Comparison of ENCODE assay signal across 19 cellular contexts in the genomic region with DNA sequence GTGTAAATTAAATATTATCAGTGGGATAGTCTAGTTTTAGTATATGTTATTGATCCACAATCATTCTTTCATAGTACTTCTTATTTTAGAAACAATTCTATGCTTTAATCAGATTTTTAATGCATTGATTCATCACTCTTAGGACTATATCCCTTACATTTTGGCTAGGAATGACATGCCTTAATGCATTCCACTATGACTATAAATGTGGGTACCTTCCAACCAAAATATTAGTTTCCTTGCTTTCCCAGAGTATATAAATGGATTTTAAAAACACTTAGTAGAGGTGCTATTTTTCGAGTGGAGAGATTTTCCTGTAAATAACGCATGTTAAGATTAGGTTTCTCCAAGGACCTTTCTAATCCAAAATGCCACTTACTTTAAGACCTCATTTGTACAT.
"Had no signal": no experiment of that assay in that cellular context is flagged by ENCODE, and none has a peak within 500 bp of the region (broad histone marks: within the 10 kb centered on the region; RNA-seq: fewer than 3 reads in every experiment).

No MANE protein-coding gene starts in this region.

- H3K36me3 ChIP-seq: esophagus squamous epithelium, gastroesophageal sphincter, heart left ventricle, left ventricle myocardium inferior had no signal

- H3K27ac ChIP-seq: esophagus squamous epithelium, gastroesophageal sphincter, heart left ventricle, left ventricle myocardium inferior, skin epidermis, VCaP had no signal

- ATAC-seq: activated T-cell treated with anti-CD3 and anti-CD28 coated beads, Interleukin-2, amount 50 U/mL, for 72 hours; gastroesophageal sphincter; heart left ventricle; stimulated activated naive CD8-positive, alpha-beta T cell treated with anti-CD3 and anti-CD28 coated beads, Interleukin-15, Interleukin-2, amounts not matched to agents 100 U/mL and 50 U/mL, for 24 hours had no signal

- H3K27me3 ChIP-seq: esophagus squamous epithelium, gastroesophageal sphincter, heart left ventricle had no signal

- H3K4me1 ChIP-seq: gastroesophageal sphincter, left ventricle myocardium inferior had no signal

- H3K9me3 ChIP-seq: esophagus squamous epithelium, gastroesophageal sphincter, heart left ventricle, left ventricle myocardium inferior had no signal

- H3K4me3 ChIP-seq: esophagus squamous epithelium, gastroesophageal sphincter, heart left ventricle, left ventricle myocardium inferior, skin epidermis had no signal

- DNase-seq: activated CD4-positive, alpha-beta T cell treated with anti-CD3 and anti-CD28 coated beads for 1 hour; activated effector memory CD4-positive, alpha-beta T cell treated with anti-CD3 and anti-CD28 coated beads, Interleukin-2, amount 50 U/mL, for 16 hours; activated naive CD4-positive, alpha-beta T cell treated with anti-CD3 and anti-CD28 coated beads, Interleukin-2, amount 50 U/mL, for 16 hours; activated T-cell treated with anti-CD3 and anti-CD28 coated beads, Interleukin-2, amount 50 U/mL, for 72 hours; dermis blood vessel endothelial cell; effector memory CD4-positive, alpha-beta T cell; esophagus squamous epithelium; heart left ventricle; immature natural killer cell; kidney glomerular epithelial cell; left ventricle myocardium inferior; nephron progenitor cell; nucleus accumbens; stimulated activated naive CD8-positive, alpha-beta T cell treated with anti-CD3 and anti-CD28 coated beads, Interleukin-15, Interleukin-2, amounts not matched to agents 100 U/mL and 50 U/mL, for 24 hours; SW 1271; T-helper 2 cell had no signal
